Comparison of ENCODE assay signal across 13 cellular contexts in genomic region chr15:58686286-58686685, GRCh38.
DNase-seq lines count a peak whose midpoint lies in the region; ATAC-seq, FAIRE-seq and TF ChIP-seq lines count a peak whose summit lies in the region.
"Had no signal": no experiment of that assay in that cellular context is flagged by ENCODE, and none has a peak within 500 bp of the region (broad histone marks: within the 10 kb centered on the region; RNA-seq: fewer than 3 reads in every experiment).

No MANE protein-coding gene starts in this region.

- DNase-seq in A549 (ENCODE audit: low read depth in 1 of 2, low spot score in 1 of 2) (no peak), iPS DF 19.7 (ENCODE audit: low read depth, low spot score) (peak; percentile 33), neuronal stem cell (ENCODE audit: low spot score) (no peak), GM19239 (ENCODE audit: insufficient read length, low spot score) (no peak), AG08396 (ENCODE audit: low spot score) (no peak)
- DNase-seq: CD4-positive, CD25-positive, alpha-beta regulatory T cell; KG1 had no signal

- no peak overlapping the region for H2AK5ac ChIP-seq in neuronal stem cell (ENCODE audit: low read depth, low read length)

- H3K9ac ChIP-seq in HUES64 (ENCODE audit: low read depth, low read length) (no peak overlapping the region), neuronal stem cell (ENCODE audit: low read depth, low read length, poor library complexity) (no peak overlapping the region)
- H3K9ac ChIP-seq: BLaER1 treated with 17β-estradiol and CSF1 and Interleukin-3, amounts not matched to agents 10 nM and 100 nM had no signal

- no peak for FAIRE-seq in A549 (lab: Jason Lieb, UNC)
- no peak for FAIRE-seq in GM19239 (lab: Jason Lieb, UNC)
- FAIRE-seq: GM12878, GM18507 had no signal

- H3K14ac ChIP-seq in neuronal stem cell (ENCODE audit: low read length) = no peak overlapping the region

- no peak overlapping the region for H2BK12ac ChIP-seq in neuronal stem cell (ENCODE audit: low read length)

- no peak overlapping the region for H4K91ac ChIP-seq in neuronal stem cell (ENCODE audit: low read depth, low read length, poor library complexity)

- TF ChIP-seq RAD21 in A549 (conservative IDR thresholded peaks at IDR 0.05 in 1 of 2, IDR thresholded peaks at IDR 0.05 in 1 of 2) = no peak

- 96% methylated on average over 8 of the region's 8 CpGs for WGBS in A549 (ENCODE audit: missing lambda C conversion rate)
- 87% methylated on average over 8 of the region's 8 CpGs for WGBS in HUES64
- no CpG with 5 or more reads among the region's 8 CpGs for WGBS in neuronal stem cell (ENCODE audit: extremely low coverage in 2 of 2, insufficient read length in 2 of 2, insufficient replicate concordance in 1 of 2), 2 donors

- H3K23ac ChIP-seq in neuronal stem cell (ENCODE audit: low read depth, low read length, poor library complexity) = no peak overlapping the region

- POLR2A ChIA-PET in A549 (lab: Yijun Ruan, JAX) = no interaction called here

- H3K79me1 ChIP-seq in neuronal stem cell (ENCODE audit: low read depth, low read length) = peaks cover 2% of the 10 kb centered on the region

- peak; percentile 33 to 59; a peak in 3 of 6 replicates for ATAC-seq in A549
- no peak for ATAC-seq in HG03520 (IDR thresholded peaks at IDR 0.05; ENCODE audit: unreplicated experiment)
- ATAC-seq: GM12878 had no signal

- no peak overlapping the region for H2BK120ac ChIP-seq in neuronal stem cell (ENCODE audit: low read depth, low read length)

- H2BK15ac ChIP-seq in neuronal stem cell (ENCODE audit: low read length) = no peak overlapping the region

- no peak overlapping the region for H4K8ac ChIP-seq in neuronal stem cell (ENCODE audit: low read depth, low read length)

- no peaks in the 10 kb centered on the region for H3K9me3 ChIP-seq in A549
- no peaks in the 10 kb centered on the region for H3K9me3 ChIP-seq in HUES64 (ENCODE audit: insufficient read depth, low read depth, low read length)
- H3K9me3 ChIP-seq in neuronal stem cell (replicated peaks in 1 of 2; ENCODE audit: control insufficient read depth in 2 of 2, insufficient read depth in 1 of 2, low read depth in 1 of 2, low read length in 2 of 2) = peaks cover 0 to 3% of the 10 kb centered on the region in 2 donors

- peak overlapping the region; percentile 82 for H3K18ac ChIP-seq in neuronal stem cell (ENCODE audit: low read length)

- TF ChIP-seq POLR2A in A549 (IDR thresholded peaks at IDR 0.05; ENCODE audit: low read length) = no peak

- no peaks in the 10 kb centered on the region for H3K27me3 ChIP-seq in HUES64 (ENCODE audit: insufficient read depth, low read length)
- no peaks in the 10 kb centered on the region for H3K27me3 ChIP-seq in neuronal stem cell (ENCODE audit: control insufficient read depth in 3 of 3, insufficient read depth in 3 of 3, low read depth in 1 of 3, low read length in 3 of 3)
- H3K27me3 ChIP-seq: BLaER1 treated with 17β-estradiol and CSF1 and Interleukin-3, amounts not matched to agents 10 nM and 100 nM had no signal

- no peak overlapping the region for H3K27ac ChIP-seq in A549
- peak overlapping the region; percentile 26; the same call in 1 of the 2 replicates for H3K27ac ChIP-seq in HUES64 (ENCODE audit: low read depth, low read length)
- H3K27ac ChIP-seq in neuronal stem cell (replicated peaks; ENCODE audit: low read length) = peak overlapping the region; percentile 32
- H3K27ac ChIP-seq: 22Rv1; BLaER1 treated with 17β-estradiol and CSF1 and Interleukin-3, amounts not matched to agents 10 nM and 100 nM had no signal

- H3K4ac ChIP-seq in neuronal stem cell (ENCODE audit: low read length) = no peak overlapping the region

- no peak overlapping the region for H2BK5ac ChIP-seq in neuronal stem cell (ENCODE audit: low read length)

- CTCF ChIA-PET in A549 (lab: Yijun Ruan, JAX) = interaction anchor here (0.6 to 2.0 kb wide), 5 partner anchors 9 to 458 kb away, joined by 3 to 4 read pairs (median 3); partner anchors contain the start of gene MINDY2

- no peak for TF ChIP-seq CTCF in A549 (IDR thresholded peaks at IDR 0.05)

- H2AFZ ChIP-seq in neuronal stem cell (ENCODE audit: low read length) = no peak overlapping the region

- TF ChIP-seq EP300 in A549 (IDR thresholded peaks at IDR 0.05) = no peak

- H3K4me3 ChIP-seq in A549 = no peak overlapping the region
- H3K4me3 ChIP-seq in HUES64 (ENCODE audit: low read length) = no peak overlapping the region
- H3K4me3 ChIP-seq in neuronal stem cell (ENCODE audit: low read length in 2 of 2) = no peak overlapping the region
- H3K4me3 ChIP-seq: BLaER1 treated with 17β-estradiol and CSF1 and Interleukin-3, amounts not matched to agents 10 nM and 100 nM; GM12878 had no signal

- H3K36me3 ChIP-seq in HUES64 (ENCODE audit: insufficient read depth, low read length) = no peaks in the 10 kb centered on the region
- H3K36me3 ChIP-seq in neuronal stem cell (replicated peaks in 1 of 2; ENCODE audit: control insufficient read depth in 2 of 2, insufficient read depth in 2 of 2, low read length in 2 of 2) = no peaks in the 10 kb centered on the region

- H3K4me2 ChIP-seq in A549 (no peak overlapping the region), neuronal stem cell (ENCODE audit: insufficient read depth, low read length, poor library complexity, severe bottlenecking) (no peak overlapping the region)

- H3K4me1 ChIP-seq in A549 (peaks cover 26% of the 10 kb centered on the region), HUES64 (ENCODE audit: insufficient read depth, low read length) (peaks cover 13% of the 10 kb centered on the region), neuronal stem cell (ENCODE audit: control insufficient read depth in 2 of 2, insufficient read depth in 1 of 2, low read depth in 1 of 2, low read length in 2 of 2) (peaks cover 2 to 5% of the 10 kb centered on the region in 2 donors)

TF ChIP-seq in A549, 52 proteins besides CTCF, POLR2A, EP300 and RAD21:
- TF ChIP-seq ESRRA (IDR thresholded peaks at IDR 0.05; ENCODE audit: borderline replicate concordance, low read length) (no peak), CEBPB (IDR thresholded peaks at IDR 0.05) (no peak), BCL3 (IDR thresholded peaks at IDR 0.05) (no peak), SMC3 (IDR thresholded peaks at IDR 0.05) (no peak), HES2 (IDR thresholded peaks at IDR 0.05) (no peak), MAFK (IDR thresholded peaks at IDR 0.05; ENCODE audit: partially characterized antibody) (no peak), HOXB13 (CRISPR knock-in tag; IDR thresholded peaks at IDR 0.05; ENCODE audit: low read depth) (no peak), HOXA7 (CRISPR knock-in tag; IDR thresholded peaks at IDR 0.05) (no peak)

Comparison
In these comparisons a context has a peak if more than half of its experiments do, and no peak if none do; other contexts are left out.
1. H3K27ac ChIP-seq: peak in HUES64 (single experiment) and neuronal stem cell (single experiment); none in A549 (0 of 2).